ENCODE assay signal across 23 cellular contexts in genomic region chr2:60843006-60843405, GRCh38. TPM values are rescaled to one million over a fixed set of nuclear protein-coding genes. Genes with fewer than 3 reads are reported as not detected.
DNase-seq lines count a peak whose midpoint lies in the region; ATAC-seq and TF ChIP-seq lines count a peak whose summit lies in the region.
"Had no signal": no experiment of that assay in that cellular context is flagged by ENCODE, and none has a peak within 500 bp of the region (broad histone marks: within the 10 kb centered on the region; RNA-seq: fewer than 3 reads in every experiment).

No MANE protein-coding gene starts in this region.

- no peaks in the 10 kb centered on the region for H3K79me2 ChIP-seq in Loucy (ENCODE audit: insufficient read depth, low read length)

- peaks cover 17% of the 10 kb centered on the region for H3F3A ChIP-seq in Loucy (ENCODE audit: low read depth)

- H3K9me3 Mint-ChIP-seq in activated B cell treated with CpG ODN at 0.5 μM for 24 hours, result no peaks in the 10 kb centered on the region
- peaks cover 3 to 12% of the 10 kb centered on the region in 2 donors for H3K9me3 Mint-ChIP-seq in stimulated activated naive B cell treated with anti-CD40 and anti-IgM and Interleukin-4, amounts not matched to agents 10 μg/mL and 1 μg/mL and 100 μg/mL, for 72 hours
- H3K9me3 Mint-ChIP-seq: HFFc6 had no signal

- H3K9me2 ChIP-seq in Loucy (replicated peaks; ENCODE audit: low read depth, low read length), result no peaks in the 10 kb centered on the region

- H3K27me3 Mint-ChIP-seq in activated B cell treated with CpG ODN at 0.5 μM for 24 hours, result no peaks in the 10 kb centered on the region
- H3K27me3 Mint-ChIP-seq in stimulated activated naive B cell treated with anti-CD40 and anti-IgM and Interleukin-4, amounts not matched to agents 10 μg/mL and 1 μg/mL and 100 μg/mL, for 72 hours, result no peaks in the 10 kb centered on the region

- no peaks in the 10 kb centered on the region for H3K36me3 ChIP-seq in Loucy (ENCODE audit: insufficient read depth, low read length)
- H3K36me3 ChIP-seq: BE2C had no signal

- no peaks in the 10 kb centered on the region for H3K36me3 Mint-ChIP-seq in activated B cell treated with CpG ODN at 0.5 μM for 24 hours (ENCODE audit: low read depth)
- peaks cover 19 to 49% of the 10 kb centered on the region in 2 donors for H3K36me3 Mint-ChIP-seq in stimulated activated naive B cell treated with anti-CD40 and anti-IgM and Interleukin-4, amounts not matched to agents 10 μg/mL and 1 μg/mL and 100 μg/mL, for 72 hours

- H3K27ac Mint-ChIP-seq in activated B cell treated with CpG ODN at 0.5 μM for 24 hours, result peak overlapping the region; percentile 71
- H3K27ac Mint-ChIP-seq in stimulated activated naive B cell treated with anti-CD40 and anti-IgM and Interleukin-4, amounts not matched to agents 10 μg/mL and 1 μg/mL and 100 μg/mL, for 72 hours, result peak overlapping the region; percentile 97
- H3K27ac Mint-ChIP-seq: H9, HFFc6 had no signal

- DNase-seq in GM12865 (ENCODE audit: low read depth) (peak; percentile 32), activated B cell treated with CpG ODN at 0.5 μM for 24 hours (no peak), NOMO-1 (lab: John Stamatoyannopoulos, UW; ENCODE audit: unreplicated experiment in 2 of 2) (no peak), DMS53 (lab: John Stamatoyannopoulos, UW) (no peak)
- no peak for DNase-seq in stimulated activated naive B cell treated with anti-CD40 and anti-IgM and Interleukin-4, amounts not matched to agents 10 μg/mL and 1 μg/mL and 100 μg/mL, for 72 hours
- DNase-seq: BE2C, DMS79 treated with DMSO at 0.1 percent for 48 hours, GM23248, H9, HFFc6, MV-4-11, NCI-H1694, NCI-H2081, NCI-H2171, NCI-H345, NCI-H524, NCI-H774, Right ventricle myocardium superior, T-helper 2 cell had no signal

- no peaks in the 10 kb centered on the region for H4K20me1 ChIP-seq in Loucy (ENCODE audit: insufficient read depth, low read length, poor library complexity, severe bottlenecking)

- peaks cover 55% of the 10 kb centered on the region for H3K4me1 ChIP-seq in Loucy (ENCODE audit: insufficient read depth, low read length, poor library complexity, severe bottlenecking)
- H3K4me1 ChIP-seq: A549, BE2C had no signal

- H3K4me1 Mint-ChIP-seq in activated B cell treated with CpG ODN at 0.5 μM for 24 hours, result peaks cover 78% of the 10 kb centered on the region
- H3K4me1 Mint-ChIP-seq in stimulated activated naive B cell treated with anti-CD40 and anti-IgM and Interleukin-4, amounts not matched to agents 10 μg/mL and 1 μg/mL and 100 μg/mL, for 72 hours, result peaks cover 66 to 91% of the 10 kb centered on the region in 2 donors

- intact Hi-C loops in activated B cell treated with CpG ODN at 0.5 μM for 24 hours (cut with micrococcal nuclease), result loop anchor here (5.0 kb wide), 1 partner anchor 86 kb away; the partner anchor contains the start of gene PAPOLG

- H3K4me3 ChIP-seq in GM12865 (ENCODE audit: low read depth, low read length) (no peak overlapping the region), Loucy (ENCODE audit: low read length, poor library complexity, severe bottlenecking) (no peak overlapping the region)
- H3K4me3 ChIP-seq: A549, GM23248 had no signal

- TF ChIP-seq CTCF in GM12865 (IDR thresholded peaks at IDR 0.05; ENCODE audit: insufficient read depth, low read depth, low read length, missing control alignments), result no peak
- no peak for TF ChIP-seq CTCF in Loucy (conservative IDR thresholded peaks at IDR 0.05; ENCODE audit: low read length)
- no peak for TF ChIP-seq CTCF in activated B cell treated with CpG ODN at 0.5 μM for 24 hours (IDR thresholded peaks at IDR 0.05)

- POLR2A ChIA-PET in activated B cell treated with CpG ODN at 0.5 μM for 24 hours (lab: Charles Lee), result interaction anchor here (1.1 to 7.2 kb wide), 2 partner anchors 38 to 44 kb away, joined by 3 to 250 read pairs; partner anchors contain the start of gene REL

- peak overlapping the region; percentile 53 for H3K4me3 Mint-ChIP-seq in activated B cell treated with CpG ODN at 0.5 μM for 24 hours
- H3K4me3 Mint-ChIP-seq in stimulated activated naive B cell treated with anti-CD40 and anti-IgM and Interleukin-4, amounts not matched to agents 10 μg/mL and 1 μg/mL and 100 μg/mL, for 72 hours, result peak overlapping the region; percentile 85 to 86
- H3K4me3 Mint-ChIP-seq: H9, HFFc6 had no signal

- peak overlapping the region; percentile 20; the same call in 1 of the 2 replicates for H2AFZ ChIP-seq in Loucy (ENCODE audit: low read length)
- H2AFZ ChIP-seq: GM23248 had no signal

- H3K4me2 ChIP-seq in Loucy (ENCODE audit: low read depth, low read length, poor library complexity, severe bottlenecking), result no peak overlapping the region
- H3K4me2 ChIP-seq: A549, KMS-11 had no signal

- no peaks in the 10 kb centered on the region for H3K9me3 ChIP-seq in Loucy (ENCODE audit: insufficient read depth, low read depth, low read length)
- H3K9me3 ChIP-seq: A549, BE2C had no signal

- no peak for ATAC-seq in activated B cell treated with CpG ODN at 0.5 μM for 24 hours (ENCODE audit: low read depth)
- no peak for ATAC-seq in stimulated activated naive B cell treated with anti-CD40 and anti-IgM and Interleukin-4, amounts not matched to agents 10 μg/mL and 1 μg/mL and 100 μg/mL, for 72 hours (replicated peaks)
- no peak for ATAC-seq in HG02678 (IDR thresholded peaks at IDR 0.05; ENCODE audit: unreplicated experiment)
- ATAC-seq: A549 had no signal

- no peaks in the 10 kb centered on the region for H3K27me3 ChIP-seq in Loucy (ENCODE audit: insufficient read depth, low read length, poor library complexity, severe bottlenecking)
- H3K27me3 ChIP-seq: BE2C had no signal

- CTCF ChIA-PET in activated B cell treated with CpG ODN at 0.5 μM for 24 hours (lab: Charles Lee), result no interaction called here

- peak overlapping the region; percentile 22 for H3K9ac ChIP-seq in Loucy (ENCODE audit: low read depth, low read length, poor library complexity, severe bottlenecking)
- H3K9ac ChIP-seq: GM23248, KMS-11 had no signal

RNA-seq across cellular contexts. Expression of gene REL, which starts 38.4 kb away (rescaled TPM):
- 211 and 238 TPM in 2 replicates for total RNA-seq in activated B cell treated with CpG ODN at 0.5 μM for 24 hours
